Comparison of ENCODE assay signal across 15 cellular contexts in the genomic region with DNA sequence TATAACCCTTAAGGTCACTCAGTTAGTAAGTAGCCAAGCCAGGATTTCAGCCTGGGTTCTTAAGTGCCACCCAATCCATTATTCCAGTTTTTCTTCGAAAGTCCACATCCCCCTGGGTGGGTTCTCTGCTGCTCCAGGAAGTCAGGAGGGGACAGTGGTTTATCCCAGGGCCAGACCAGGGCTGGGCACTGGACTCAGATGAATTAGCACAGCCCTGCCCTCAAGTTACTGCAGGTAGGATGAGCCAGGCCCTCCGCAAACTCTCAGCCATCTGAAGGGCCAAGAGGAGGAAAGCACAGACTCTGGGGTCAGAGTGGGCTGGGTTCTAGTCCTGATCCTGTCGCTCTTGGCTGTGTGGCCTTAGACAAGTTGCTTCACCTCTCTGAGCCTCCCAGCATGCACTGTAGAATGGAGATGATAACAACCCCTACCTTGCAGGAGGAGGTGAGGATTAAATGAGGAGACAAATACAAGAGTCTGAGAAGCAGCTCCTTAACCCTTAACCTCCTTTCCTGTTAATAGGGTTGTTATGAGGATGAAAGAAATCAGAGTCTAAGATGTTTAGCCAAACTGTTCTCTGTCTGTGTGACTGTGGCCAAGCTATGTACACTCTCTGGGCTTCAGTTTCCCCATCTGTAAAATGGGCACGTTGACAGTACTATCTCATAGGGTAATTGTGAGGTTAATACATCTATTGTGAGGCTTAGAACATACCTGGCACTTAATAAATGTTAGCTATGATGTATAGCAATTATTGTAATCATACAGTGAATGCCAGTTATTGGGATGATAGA. TPM values are rescaled to one million over a fixed set of nuclear protein-coding genes. Genes with fewer than 3 reads are reported as not detected.
DNase-seq lines count a peak whose midpoint lies in the region; ATAC-seq and TF ChIP-seq lines count a peak whose summit lies in the region.
"Had no signal": no experiment of that assay in that cellular context is flagged by ENCODE, and none has a peak within 500 bp of the region (broad histone marks: within the 10 kb centered on the region; RNA-seq: fewer than 3 reads in every experiment).

No MANE protein-coding gene starts in this region.

- no peak overlapping the region for H3K4me3 Mint-ChIP-seq in GM23338
- H3K4me3 Mint-ChIP-seq: B cell; CD4-positive, alpha-beta T cell; HFFc6 had no signal

- H3F3A ChIP-seq in GM23338 (replicated peaks; ENCODE audit: low read depth): no peaks in the 10 kb centered on the region

- H3K4me1 Mint-ChIP-seq in GM23338: peaks cover 22% of the 10 kb centered on the region
- H3K4me1 Mint-ChIP-seq: B cell had no signal

- H3K9me3 Mint-ChIP-seq in GM23338: no peaks in the 10 kb centered on the region
- H3K9me3 Mint-ChIP-seq: CD4-positive, alpha-beta T cell; HFFc6 had no signal

- no peak overlapping the region for H3K27ac ChIP-seq in RWPE2 (ENCODE audit: poor library complexity, severe bottlenecking)
- H3K27ac ChIP-seq in GM23338 (ENCODE audit: low read depth): no peak overlapping the region

- peaks cover 12% of the 10 kb centered on the region for H3K27me3 Mint-ChIP-seq in GM23338 (ENCODE audit: insufficient read depth, low read depth, poor library complexity)

- H3K4me1 ChIP-seq in RWPE2 (ENCODE audit: insufficient read depth, poor library complexity, severe bottlenecking) (peaks cover 12% of the 10 kb centered on the region), GM23338 (ENCODE audit: insufficient read depth) (peaks cover 19% of the 10 kb centered on the region)
- H3K4me1 ChIP-seq: HAP-1 had no signal

- H3K27me3 ChIP-seq in RWPE2 (ENCODE audit: insufficient read depth, poor library complexity, severe bottlenecking) (no peaks in the 10 kb centered on the region), GM23338 (ENCODE audit: insufficient read depth) (0 out of 2 replicates have a peak, but pooled peaks cover under 1% of the 10 kb centered on the region)

- H3K36me3 ChIP-seq in RWPE2 (ENCODE audit: low read depth) (no peaks in the 10 kb centered on the region), GM23338 (ENCODE audit: insufficient read depth) (no peaks in the 10 kb centered on the region)
- H3K36me3 ChIP-seq: HAP-1 had no signal

- intact Hi-C loops in Right ventricle myocardium inferior (cut with DNase I) (no loop called here), Right ventricle myocardium superior (cut with DNase I) (no loop called here), left colon (cut with DNase I, micrococcal nuclease) (no loop called here), sciatic nerve (cut with DNase I) (no loop called here)

- H3K4me3 ChIP-seq in RWPE2 (ENCODE audit: severe bottlenecking): no peak overlapping the region
- H3K4me3 ChIP-seq in GM23338: no peak overlapping the region
- H3K4me3 ChIP-seq: GM12878, HAP-1 had no signal

- H3K36me3 Mint-ChIP-seq in GM23338 (ENCODE audit: low read depth): no peaks in the 10 kb centered on the region

- no peak for TF ChIP-seq CTCF in RWPE2 (IDR thresholded peaks at IDR 0.05; ENCODE audit: poor library complexity, severe bottlenecking)
- no peak for TF ChIP-seq CTCF in GM23338 (conservative IDR thresholded peaks at IDR 0.05; ENCODE audit: low read depth in 2 of 2)

- DNase-seq in Right ventricle myocardium inferior (ENCODE audit: missing footprints) (peak; percentile 40), Right ventricle myocardium superior (no peak), RWPE2 (ENCODE audit: low spot score) (peak; percentile 39), left colon (peak; percentile 3 to 15), sciatic nerve (ENCODE audit: low spot score) (peak; percentile 22), NCI-H524 treated with DMSO at 0.1 percent for 48 hours (lab: John Stamatoyannopoulos, UW) (no peak), GM23338 (ENCODE audit: low spot score) (no peak)
- DNase-seq: C1 segment of cervical spinal cord, Calu3, DMS79, HFFc6 had no signal

- no peak overlapping the region for H2AFZ ChIP-seq in GM23338

- ATAC-seq in Right ventricle myocardium inferior (no peak), Right ventricle myocardium superior (ENCODE audit: poor library complexity) (no peak), RWPE2 (ENCODE audit: low read depth) (no peak), left colon (no peak), sciatic nerve (no peak), GM23338 (no peak)
- ATAC-seq: GM12878 had no signal

- no peaks in the 10 kb centered on the region for H3K79me2 ChIP-seq in GM23338 (replicated peaks; ENCODE audit: insufficient read depth)

- H3K4me2 ChIP-seq in GM23338: no peak overlapping the region

- H4K20me1 ChIP-seq in GM23338 (replicated peaks; ENCODE audit: insufficient read depth): no peaks in the 10 kb centered on the region

- no peaks in the 10 kb centered on the region for H3K9me3 ChIP-seq in RWPE2 (ENCODE audit: severe bottlenecking)
- H3K9me3 ChIP-seq: HAP-1 had no signal

- H3K27ac Mint-ChIP-seq in GM23338: no peak overlapping the region
- H3K27ac Mint-ChIP-seq: B cell; CD4-positive, alpha-beta T cell; HFFc6 had no signal

- no peaks in the 10 kb centered on the region for H3K9me2 ChIP-seq in GM23338 (ENCODE audit: insufficient read depth)

TF ChIP-seq in GM23338, 12 proteins besides CTCF, POLR2A, EP300 and RAD21 (continues in another document):
- TF ChIP-seq NANOG (IDR thresholded peaks at IDR 0.05; ENCODE audit: borderline replicate concordance) (no peak), ZNF331 (CRISPR knock-in tag; IDR thresholded peaks at IDR 0.05; ENCODE audit: low read depth) (no peak), EZH2phosphoT487 (IDR thresholded peaks at IDR 0.05; ENCODE audit: unreplicated experiment) (no peak), STAT1 (IDR thresholded peaks at IDR 0.05; ENCODE audit: unreplicated experiment) (no peak), ZNF114 (CRISPR knock-in tag; IDR thresholded peaks at IDR 0.05) (no peak), ETS1 (IDR thresholded peaks at IDR 0.05) (no peak), REST (IDR thresholded peaks at IDR 0.05; ENCODE audit: unreplicated experiment) (no peak), EZH2 (IDR thresholded peaks at IDR 0.05; ENCODE audit: low read depth, unreplicated experiment) (no peak), JUNB (IDR thresholded peaks at IDR 0.05; ENCODE audit: unreplicated experiment) (no peak)

RNA-seq across cellular contexts. Expression of gene NEURL1B, which starts 6.8 kb away (rescaled TPM):
- total RNA-seq in Right ventricle myocardium inferior: 37.1 TPM
- 28.8 TPM for total RNA-seq in Right ventricle myocardium superior
- total RNA-seq in left colon: 10 to 100 TPM; 60.5 to 90.8 TPM
- 53.7 TPM for total RNA-seq in sciatic nerve
- 11.4 and 13.3 TPM in 2 replicates for total RNA-seq in GM23338 (2014; rRNA removed; shearing (Covaris generic))
- polyA plus RNA-seq in GM23338 (2016; fragmentation: Nextera tagmentation; extraction: Ambion mirVana): 1.9 and 2.1 TPM in 2 replicates

Comparison
In these comparisons a context has a peak if more than half of its experiments do, and no peak if none do; other contexts are left out.
1. DNase-seq: peak in Right ventricle myocardium inferior (single experiment), RWPE2 (single experiment), left colon (2 of 2) and sciatic nerve (single experiment); none in Right ventricle myocardium superior (single experiment), NCI-H524 treated with DMSO at 0.1 percent for 48 hours (single experiment) and GM23338 (single experiment).